In the genomic region with DNA sequence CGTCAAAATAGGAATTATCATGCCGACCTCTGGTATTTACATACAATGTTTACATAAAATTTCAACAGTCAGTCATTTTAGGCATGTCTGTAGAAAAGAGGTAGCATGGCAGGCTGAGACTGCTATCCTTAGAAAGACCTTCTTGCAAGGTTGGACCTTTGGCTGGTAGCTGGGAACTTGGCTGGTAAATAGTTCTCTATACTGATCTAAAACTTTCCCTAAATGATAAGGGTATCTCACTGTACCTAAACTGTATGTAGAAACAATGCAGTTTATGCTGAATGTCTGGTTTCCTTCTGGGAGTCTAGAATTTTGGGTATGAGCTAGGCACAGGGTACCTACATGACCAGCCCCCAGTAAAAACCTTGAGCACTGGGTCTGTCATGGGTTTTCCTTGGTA, we compare ENCODE assay signal across 28 cellular contexts.
"Had no signal": no experiment of that assay in that cellular context is flagged by ENCODE, and none has a peak within 500 bp of the region (broad histone marks: within the 10 kb centered on the region; RNA-seq: fewer than 3 reads in every experiment).

No MANE protein-coding gene starts in this region.

- H3K27ac Mint-ChIP-seq: activated CD8-positive, alpha-beta T cell treated with anti-CD3 and anti-CD28 coated beads for 36 hours; activated naive CD8-positive, alpha-beta T cell treated with anti-CD3 and anti-CD28 coated beads for 36 hours; activated naive CD8-positive, alpha-beta T cell treated with anti-CD3 and anti-CD28 coated beads, Interleukin-2, amount 50 U/mL, for 24 hours; dendritic cell treated with granulocyte-macrophage colony-stimulating factor and Interleukin-4, amounts not matched to agents 40 ng/mL and 50 ng/mL, for 4 days had no signal

- H3K27me3 Mint-ChIP-seq: activated CD8-positive, alpha-beta T cell treated with anti-CD3 and anti-CD28 coated beads for 36 hours; activated naive CD8-positive, alpha-beta T cell treated with anti-CD3 and anti-CD28 coated beads for 36 hours; activated naive CD8-positive, alpha-beta T cell treated with anti-CD3 and anti-CD28 coated beads, Interleukin-2, amount 50 U/mL, for 24 hours; central memory CD8-positive, alpha-beta T cell; dendritic cell treated with granulocyte-macrophage colony-stimulating factor and Interleukin-4, amounts not matched to agents 40 ng/mL and 50 ng/mL, for 4 days had no signal

- H3K4me3 Mint-ChIP-seq: activated CD8-positive, alpha-beta T cell treated with anti-CD3 and anti-CD28 coated beads for 36 hours; activated naive CD8-positive, alpha-beta T cell treated with anti-CD3 and anti-CD28 coated beads for 36 hours; activated naive CD8-positive, alpha-beta T cell treated with anti-CD3 and anti-CD28 coated beads, Interleukin-2, amount 50 U/mL, for 24 hours; central memory CD8-positive, alpha-beta T cell; dendritic cell treated with granulocyte-macrophage colony-stimulating factor and Interleukin-4, amounts not matched to agents 40 ng/mL and 50 ng/mL, for 4 days had no signal

- FAIRE-seq: bronchial epithelial cell had no signal

- H3K9me3 ChIP-seq: adrenal gland, esophagus squamous epithelium had no signal

- H3K4me3 ChIP-seq: adrenal gland, coronary artery, dorsolateral prefrontal cortex, esophagus squamous epithelium had no signal

- H3K27me3 ChIP-seq: adrenal gland, brain microvascular endothelial cell, dorsolateral prefrontal cortex, esophagus squamous epithelium had no signal

- H3K9me3 Mint-ChIP-seq: activated CD8-positive, alpha-beta T cell treated with anti-CD3 and anti-CD28 coated beads for 36 hours; activated naive CD8-positive, alpha-beta T cell treated with anti-CD3 and anti-CD28 coated beads for 36 hours; activated naive CD8-positive, alpha-beta T cell treated with anti-CD3 and anti-CD28 coated beads, Interleukin-2, amount 50 U/mL, for 24 hours; central memory CD8-positive, alpha-beta T cell; dendritic cell treated with granulocyte-macrophage colony-stimulating factor and Interleukin-4, amounts not matched to agents 40 ng/mL and 50 ng/mL, for 4 days had no signal

- H3K27ac ChIP-seq: adrenal gland, brain microvascular endothelial cell, coronary artery, dorsolateral prefrontal cortex had no signal

- ATAC-seq: activated CD8-positive, alpha-beta T cell treated with anti-CD3 and anti-CD28 coated beads for 36 hours; activated naive CD8-positive, alpha-beta T cell treated with anti-CD3 and anti-CD28 coated beads, Interleukin-2, amount 50 U/mL, for 24 hours had no signal

- DNase-seq: activated CD4-positive, alpha-beta T cell treated with anti-CD3 and anti-CD28 coated beads for 1 hour; activated CD4-positive, alpha-beta T cell treated with anti-CD3 and anti-CD28 coated beads for 4 hours; activated CD4-positive, alpha-beta T cell treated with anti-CD3 and anti-CD28 coated beads, Interleukin-2, amount 50 U/mL, for 1 hour; activated CD4-positive, alpha-beta T cell treated with anti-CD3 and anti-CD28 coated beads, Interleukin-2, amount 50 U/mL, for 48 hours; activated CD8-positive, alpha-beta memory T cell treated with anti-CD3 and anti-CD28 coated beads for 24 hours; activated CD8-positive, alpha-beta T cell treated with anti-CD3 and anti-CD28 coated beads for 36 hours; activated gamma-delta T cell; activated naive CD4-positive, alpha-beta T cell; activated naive CD4-positive, alpha-beta T cell treated with anti-CD3 and anti-CD28 coated beads, Interleukin-2, amount 50 U/mL, for 16 hours; activated naive CD8-positive, alpha-beta T cell treated with anti-CD3 and anti-CD28 coated beads for 36 hours; activated naive CD8-positive, alpha-beta T cell treated with anti-CD3 and anti-CD28 coated beads, Interleukin-2, amount 50 U/mL, for 24 hours; activated T-cell treated with anti-CD3 and anti-CD28 coated beads, Interleukin-2, amount 50 U/mL, for 48 hours; adrenal gland; amygdala; aorta; brain microvascular endothelial cell; dorsolateral prefrontal cortex; effector memory CD4-positive, alpha-beta T cell; erythroblast; esophagus squamous epithelium; foreskin melanocyte; head of caudate nucleus; hippocampal formation; T-helper 2 cell had no signal
